In the genomic region with DNA sequence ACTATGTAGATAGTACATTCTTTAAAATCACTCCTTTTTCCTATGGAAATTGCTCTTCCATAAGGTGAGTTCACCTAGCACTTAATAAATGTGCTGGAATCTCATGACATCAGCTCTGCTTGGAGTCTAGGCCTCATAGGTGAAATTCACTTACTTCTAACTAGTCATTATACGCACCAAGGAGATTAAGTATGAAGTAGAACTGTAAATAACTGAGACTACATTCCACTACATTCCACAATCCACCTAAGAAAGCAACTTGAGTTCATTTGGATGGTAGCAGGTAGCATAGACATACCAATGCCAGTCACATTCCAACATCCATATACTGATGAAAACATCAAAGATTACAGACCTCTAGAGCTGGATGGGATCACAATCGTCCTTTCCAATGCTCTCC, we compare ENCODE assay signal across 23 cellular contexts.
DNase-seq lines count a peak whose midpoint lies in the region; TF ChIP-seq lines count a peak whose summit lies in the region.
"Had no signal": no experiment of that assay in that cellular context is flagged by ENCODE, and none has a peak within 500 bp of the region (broad histone marks: within the 10 kb centered on the region; RNA-seq: fewer than 3 reads in every experiment).

No MANE protein-coding gene starts in this region.

- H3F3A ChIP-seq in GM23248 (ENCODE audit: insufficient read depth): peaks cover 17% of the 10 kb centered on the region

- H3K9me3 Mint-ChIP-seq in activated CD4-positive, alpha-beta T cell treated with anti-CD3 and anti-CD28 coated beads, Interleukin-2, amount 10 ng/mL, durations not matched to agents 7 days and 5 days: no peaks in the 10 kb centered on the region
- H3K9me3 Mint-ChIP-seq: CD8-positive, alpha-beta T cell had no signal

- POLR2A ChIA-PET in activated CD4-positive, alpha-beta T cell treated with anti-CD3 and anti-CD28 coated beads, Interleukin-2, amount 10 ng/mL, durations not matched to agents 7 days and 5 days (lab: Charles Lee): no interaction called here

- H3K9me3 ChIP-seq in GM23248 (ENCODE audit: low read depth): no peaks in the 10 kb centered on the region
- H3K9me3 ChIP-seq in esophagus muscularis mucosa: no peaks in the 10 kb centered on the region
- H3K9me3 ChIP-seq in uterus: no peaks in the 10 kb centered on the region
- H3K9me3 ChIP-seq: A549, MG63, SJSA1 had no signal

- peak overlapping the region; percentile 35; the same call in 1 of the 2 replicates for H3K27ac ChIP-seq in GM23248
- H3K27ac ChIP-seq in esophagus muscularis mucosa (replicated peaks in 1 of 4): peak overlapping the region; percentile 28 to 73 (median 30)
- peak overlapping the region; percentile 3 to 53 for H3K27ac ChIP-seq in uterus
- H3K27ac ChIP-seq: A549, SJSA1 had no signal

- 94 to 99% methylated on average over 2 of the region's 2 CpGs for WGBS in GM23248 (ENCODE audit: low coverage in 1 of 2, low lambda C conversion rate in 2 of 2, missing lambda C conversion rate in 2 of 2), 2 experiments
- WGBS in esophagus muscularis mucosa: 84% methylated on average over 2 of the region's 2 CpGs

- peaks cover 24% of the 10 kb centered on the region for H3K4me1 ChIP-seq in GM23248 (ENCODE audit: insufficient read depth)
- H3K4me1 ChIP-seq in esophagus muscularis mucosa: peaks cover 59 to 96% (median 89%) of the 10 kb centered on the region in 4 donors
- peaks cover 0 to 7% of the 10 kb centered on the region in 2 donors for H3K4me1 ChIP-seq in uterus

- no peak for TF ChIP-seq POLR2A in esophagus muscularis mucosa (IDR thresholded peaks at IDR 0.05; ENCODE audit: low read depth)
- TF ChIP-seq POLR2A in uterus (IDR thresholded peaks at IDR 0.05): no peak

- peak overlapping the region; percentile 30 for H3K4me2 ChIP-seq in GM23248 (ENCODE audit: unreplicated experiment)
- H3K4me2 ChIP-seq: A549 had no signal

- no peaks in the 10 kb centered on the region for H3K36me3 ChIP-seq in GM23248 (ENCODE audit: low read depth)
- H3K36me3 ChIP-seq in esophagus muscularis mucosa: no peaks in the 10 kb centered on the region
- H3K36me3 ChIP-seq in uterus: no peaks in the 10 kb centered on the region
- H3K36me3 ChIP-seq: MG63, SJSA1 had no signal

- no peak for TF ChIP-seq CTCF in esophagus muscularis mucosa (IDR thresholded peaks at IDR 0.05)
- TF ChIP-seq CTCF in uterus (IDR thresholded peaks at IDR 0.05): no peak

- H3K27ac Mint-ChIP-seq in activated CD4-positive, alpha-beta T cell treated with anti-CD3 and anti-CD28 coated beads, Interleukin-2, amount 10 ng/mL, durations not matched to agents 7 days and 5 days: no peak overlapping the region
- H3K27ac Mint-ChIP-seq: CD8-positive, alpha-beta T cell had no signal

- no peak overlapping the region for H2AFZ ChIP-seq in GM23248

- no peaks in the 10 kb centered on the region for H3K9me2 ChIP-seq in GM23248 (ENCODE audit: insufficient read depth)

- H3K4me3 Mint-ChIP-seq in activated CD4-positive, alpha-beta T cell treated with anti-CD3 and anti-CD28 coated beads, Interleukin-2, amount 10 ng/mL, durations not matched to agents 7 days and 5 days: no peak overlapping the region
- H3K4me3 Mint-ChIP-seq: CD8-positive, alpha-beta T cell had no signal

- in situ Hi-C loops in GM23248 (cut with MboI): no loop called here

- no peaks in the 10 kb centered on the region for H3K79me2 ChIP-seq in GM23248 (ENCODE audit: insufficient read depth)

- H3K36me3 Mint-ChIP-seq in activated CD4-positive, alpha-beta T cell treated with anti-CD3 and anti-CD28 coated beads, Interleukin-2, amount 10 ng/mL, durations not matched to agents 7 days and 5 days (ENCODE audit: low read depth): peaks cover 8% of the 10 kb centered on the region
- H3K36me3 Mint-ChIP-seq: CD8-positive, alpha-beta T cell had no signal

- H4K20me1 ChIP-seq in GM23248 (ENCODE audit: insufficient read depth): no peaks in the 10 kb centered on the region

- CTCF ChIA-PET in activated CD4-positive, alpha-beta T cell treated with anti-CD3 and anti-CD28 coated beads, Interleukin-2, amount 10 ng/mL, durations not matched to agents 7 days and 5 days (lab: Charles Lee): interaction anchor here (1.1 kb wide), 1 partner anchor 11 kb away, joined by 3 read pairs; no protein-coding TSS in a partner anchor

- DNase-seq in GM23248 (no peak), esophagus muscularis mucosa (ENCODE audit: extremely low spot score) (no peak), renal cortical epithelial cell (ENCODE audit: low read depth) (peak; percentile 45), uterus (no peak), NCI-H69 (lab: John Stamatoyannopoulos, UW) (no peak)
- DNase-seq in activated CD4-positive, alpha-beta T cell treated with anti-CD3 and anti-CD28 coated beads, Interleukin-2, amount 10 ng/mL, durations not matched to agents 7 days and 5 days: no peak
- no peak for DNase-seq in activated naive CD4-positive, alpha-beta T cell (lab: John Stamatoyannopoulos, UW)
- DNase-seq: C1 segment of cervical spinal cord; Caco-2; CD8-positive, alpha-beta T cell; DMS 273 treated with DMSO at 0.1 percent for 48 hours; DMS79; EL; GF-D8; KG1; NCI-H1105 treated with DMSO at 0.1 percent for 48 hours; NCI-H2029; NCI-H446 treated with DMSO at 0.1 percent for 48 hours; NCI-H526 treated with DMSO at 0.1 percent for 48 hours; RPMI8226 had no signal

- H3K27me3 ChIP-seq in GM23248 (replicated peaks; ENCODE audit: insufficient read depth) (no peaks in the 10 kb centered on the region), esophagus muscularis mucosa (no peaks in the 10 kb centered on the region), uterus (no peaks in the 10 kb centered on the region)
- H3K27me3 ChIP-seq: MG63, SJSA1 had no signal

- intact Hi-C loops in esophagus muscularis mucosa (cut with DNase I): loop anchor here (5.0 kb wide), 1 partner anchor 37 kb away; no protein-coding TSS in a partner anchor
- intact Hi-C loops in uterus (cut with DNase I; ENCODE audit: low total_unique reads): no loop called here

- H3K27me3 Mint-ChIP-seq in activated CD4-positive, alpha-beta T cell treated with anti-CD3 and anti-CD28 coated beads, Interleukin-2, amount 10 ng/mL, durations not matched to agents 7 days and 5 days: no peaks in the 10 kb centered on the region

- TF ChIP-seq EP300 in esophagus muscularis mucosa (IDR thresholded peaks at IDR 0.05): no peak

- no peak overlapping the region for H3K4me3 ChIP-seq in GM23248
- no peak overlapping the region for H3K4me3 ChIP-seq in esophagus muscularis mucosa
- no peak overlapping the region for H3K4me3 ChIP-seq in uterus
- H3K4me3 ChIP-seq: A549, MG63, SJSA1 had no signal

- H3K4me1 Mint-ChIP-seq in activated CD4-positive, alpha-beta T cell treated with anti-CD3 and anti-CD28 coated beads, Interleukin-2, amount 10 ng/mL, durations not matched to agents 7 days and 5 days: peaks cover 8% of the 10 kb centered on the region

- H3K9ac ChIP-seq in GM23248: no peak overlapping the region
